8 cellular contexts compared by ENCODE assay signal in genomic region chr10:99620713-99621453, GRCh38. TPM values are rescaled to one million over a fixed set of nuclear protein-coding genes. Genes with fewer than 3 reads are reported as not detected.
DNase-seq lines count a peak whose midpoint lies in the region; ATAC-seq and TF ChIP-seq lines count a peak whose summit lies in the region.

No MANE protein-coding gene starts in this region.

- TF ChIP-seq CTCF in fibroblast of mammary gland (conservative IDR thresholded peaks at IDR 0.05; ENCODE audit: control insufficient read depth, insufficient read depth, low read depth, low read length) (no peak), natural killer cell (IDR thresholded peaks at IDR 0.05) (no peak)

- H3K4me3 ChIP-seq in fibroblast of mammary gland (ENCODE audit: control insufficient read depth, low read depth, low read length), result peak overlapping the region; percentile 59

- ATAC-seq in GM21619 (IDR thresholded peaks at IDR 0.05; ENCODE audit: unreplicated experiment) (peak; percentile 84), natural killer cell (peak; percentile 82 to 93 (median 84))
- ATAC-seq in activated T-helper 17 cell treated with anti-CD3 and anti-CD28 coated beads, Interleukin-2, amount 50 U/mL, for 72 hours (replicated peaks), result peak; percentile 87

- H3K27ac Mint-ChIP-seq in activated T-helper 17 cell treated with anti-CD3 and anti-CD28 coated beads, Interleukin-2, amount 50 U/mL, for 72 hours, result peak overlapping the region; percentile 96
- peak overlapping the region; percentile 87 to 91 for H3K27ac Mint-ChIP-seq in natural killer cell

- peak overlapping the region; percentile 91 for H3K4me3 Mint-ChIP-seq in activated T-helper 17 cell treated with anti-CD3 and anti-CD28 coated beads, Interleukin-2, amount 50 U/mL, for 72 hours
- H3K4me3 Mint-ChIP-seq in natural killer cell, result peak overlapping the region; percentile 94

- no peaks in the 10 kb centered on the region for H3K27me3 Mint-ChIP-seq in activated T-helper 17 cell treated with anti-CD3 and anti-CD28 coated beads, Interleukin-2, amount 50 U/mL, for 72 hours
- peaks cover 0 to 7% of the 10 kb centered on the region in 2 donors for H3K27me3 Mint-ChIP-seq in natural killer cell (ENCODE audit: low read depth in 2 of 2)

- intact Hi-C loops in natural killer cell (cut with micrococcal nuclease), result loop anchor here (1.0 kb wide), 3 partner anchors 38 to 191 kb away; partner anchors contain the start of genes COX15, CUTC, ENTPD7 and GOT1

- peak; percentile 73 for DNase-seq in DMS153 (lab: John Stamatoyannopoulos, UW)
- peak; percentile 100 for DNase-seq in KBM-7
- peak; percentile 90 for DNase-seq in RPMI7951 (ENCODE audit: low read depth)
- DNase-seq in fibroblast of mammary gland (ENCODE audit: low read depth), result peak; percentile 95
- peak; percentile 87 for DNase-seq in natural killer cell
- DNase-seq in stimulated activated naive CD4-positive, alpha-beta T cell (lab: John Stamatoyannopoulos, UW), result peak in 5 of 6 experiments; percentile 75 to 98 (median 84)

- peaks cover 31% of the 10 kb centered on the region for H3K4me1 Mint-ChIP-seq in activated T-helper 17 cell treated with anti-CD3 and anti-CD28 coated beads, Interleukin-2, amount 50 U/mL, for 72 hours
- H3K4me1 Mint-ChIP-seq in natural killer cell, result peaks cover 36 to 39% of the 10 kb centered on the region in 2 donors

- H3K9me3 Mint-ChIP-seq in activated T-helper 17 cell treated with anti-CD3 and anti-CD28 coated beads, Interleukin-2, amount 50 U/mL, for 72 hours, result no peaks in the 10 kb centered on the region
- no peaks in the 10 kb centered on the region for H3K9me3 Mint-ChIP-seq in natural killer cell

- peaks cover 34% of the 10 kb centered on the region for H3K36me3 Mint-ChIP-seq in activated T-helper 17 cell treated with anti-CD3 and anti-CD28 coated beads, Interleukin-2, amount 50 U/mL, for 72 hours (ENCODE audit: low read depth)
- no peaks in the 10 kb centered on the region for H3K36me3 Mint-ChIP-seq in natural killer cell

- in situ Hi-C loops in KBM-7 (cut with MboI; ENCODE audit: low pct_unique_long_range_greater_than_20kb, low sequenced_read_pairs), result no loop called here

RNA-seq across cellular contexts. Expression of gene SLC25A28, which starts 0.6 kb away (rescaled TPM):
- total RNA-seq in RPMI7951 (2014; rRNA removed; shearing (Covaris generic)), result 11.9 and 14.9 TPM in 2 replicates
- total RNA-seq in activated T-helper 17 cell treated with anti-CD3 and anti-CD28 coated beads, Interleukin-2, amount 50 U/mL, for 72 hours, result 10 to 100 TPM; 39.2 to 47.2 TPM
- 10 to 100 TPM; 73.0 to 83.6 (median 75.3) TPM for total RNA-seq in natural killer cell

RNA-seq across cellular contexts. Expression of gene ENTPD7, which starts 38.4 kb away (rescaled TPM):
- 4.6 and 4.8 TPM in 2 replicates for total RNA-seq in RPMI7951 (2014; rRNA removed; shearing (Covaris generic))
- total RNA-seq in activated T-helper 17 cell treated with anti-CD3 and anti-CD28 coated beads, Interleukin-2, amount 50 U/mL, for 72 hours, result 1 to 10 TPM; 2.9 to 4.2 TPM
- 1 to 10 TPM; 3.7 to 6.3 (median 5.6) TPM for total RNA-seq in natural killer cell

Comparison
In these comparisons a context has a peak if more than half of its experiments do, and no peak if none do; other contexts are left out.
1. Peak in every context shown above with its lines: DNase-seq, ATAC-seq and H3K4me3 ChIP-seq.